ENCODE assay signal across 8 cellular contexts in the genomic region with DNA sequence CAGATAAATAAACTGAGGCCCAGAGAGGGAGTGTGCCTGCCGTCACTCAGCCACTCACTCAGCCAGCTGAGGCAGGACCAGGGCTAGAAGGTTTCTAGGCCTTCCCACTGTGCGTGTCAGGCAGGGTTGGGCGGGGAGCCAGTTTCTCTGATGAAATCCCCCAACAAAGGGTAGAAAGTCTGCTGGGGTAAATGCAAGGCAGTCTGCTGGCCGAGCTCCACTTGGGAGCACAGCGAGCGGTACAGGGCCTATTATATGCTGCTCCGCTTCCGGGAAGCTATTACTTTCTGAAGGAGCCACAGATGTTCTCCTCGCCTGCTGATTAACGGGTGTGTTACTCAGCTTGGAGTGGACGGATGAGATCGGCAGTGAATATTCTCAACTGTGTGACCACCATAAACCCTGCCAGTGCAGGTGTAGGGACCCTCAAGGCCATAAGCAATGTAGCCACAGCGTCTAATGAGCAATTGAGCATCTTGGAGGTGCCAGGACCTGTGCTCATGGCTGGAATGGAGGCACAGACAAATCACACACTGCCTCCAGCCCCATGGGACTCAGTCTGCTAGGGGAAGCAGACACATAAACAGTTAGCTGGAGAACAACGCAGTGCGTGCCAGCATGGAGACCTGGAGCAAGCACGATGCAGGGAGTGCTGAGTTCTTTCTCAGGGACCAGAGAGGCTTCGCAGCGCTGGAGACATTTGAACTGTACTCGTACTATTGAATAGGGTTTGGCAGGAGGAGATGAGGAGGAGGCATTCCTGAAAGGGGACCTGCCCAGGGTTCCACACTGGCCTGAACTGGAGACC. TPM values are rescaled to one million over a fixed set of nuclear protein-coding genes. Genes with fewer than 3 reads are reported as not detected.
DNase-seq lines count a peak whose midpoint lies in the region; ATAC-seq and TF ChIP-seq lines count a peak whose summit lies in the region.

No MANE protein-coding gene starts in this region.

- peaks cover 0 to 23% (median 4%) of the 10 kb centered on the region in 3 donors for H3K4me1 ChIP-seq in esophagus squamous epithelium

- H3K36me3 ChIP-seq in esophagus squamous epithelium = no peaks in the 10 kb centered on the region

- intact Hi-C loops in esophagus squamous epithelium (cut with DNase I) = no loop called here

- peak overlapping the region in 1 of 4 donors; percentile 11 for H3K4me3 ChIP-seq in esophagus squamous epithelium

- peaks cover 0 to 22% (median 0%) of the 10 kb centered on the region in 4 donors for H3K27me3 ChIP-seq in esophagus squamous epithelium

- TF ChIP-seq CTCF in esophagus squamous epithelium (IDR thresholded peaks at IDR 0.05) = no peak

- no peaks in the 10 kb centered on the region for H3K9me3 ChIP-seq in esophagus squamous epithelium

- ATAC-seq in HG03280 (IDR thresholded peaks at IDR 0.05; ENCODE audit: unreplicated experiment) = no peak

- WGBS in esophagus squamous epithelium, 2 donors = 51 to 77% methylated on average over 8 to 16 of the region's 19 CpGs

- peak overlapping the region in 3 of 4 donors; percentile 9 to 81 (median 68) for H3K27ac ChIP-seq in esophagus squamous epithelium

- TF ChIP-seq POLR2A in esophagus squamous epithelium (IDR thresholded peaks at IDR 0.05) = no peak

- DNase-seq in D341Med (ENCODE audit: low spot score) (peak; percentile 75), NCI-H524 treated with DMSO at 0.1 percent for 48 hours (lab: John Stamatoyannopoulos, UW) (peak; percentile 96), esophagus squamous epithelium (lab: John Stamatoyannopoulos, UW) (no peak), nucleus accumbens (lab: John Stamatoyannopoulos, UW) (peak in 55 of 56 donors; percentile 34 to 94 (median 84)), HK-2 (ENCODE audit: unreplicated experiment) (no peak), SW 1271 (lab: John Stamatoyannopoulos, UW) (no peak)
- no peak for DNase-seq in central memory CD4-positive, alpha-beta T cell

RNA-seq across cellular contexts. Expression of a gene that starts 42.1 kb away (rescaled TPM):
- total RNA-seq in esophagus squamous epithelium = 1 to 10 TPM in 1 of 4 donors, under 1 TPM in 2, not detected in 1; 0.19 to 2.3 (median 0.22) TPM

Comparison
In these comparisons a context has a peak if more than half of its experiments do, and no peak if none do; other contexts are left out.
1. DNase-seq: peak in D341Med (single experiment), NCI-H524 treated with DMSO at 0.1 percent for 48 hours (single experiment) and nucleus accumbens (55 of 56); none in esophagus squamous epithelium (single experiment), HK-2 (single experiment), central memory CD4-positive, alpha-beta T cell (single experiment) and SW 1271 (0 of 2).